Comparison of ENCODE assay signal across 14 cellular contexts in the genomic region with DNA sequence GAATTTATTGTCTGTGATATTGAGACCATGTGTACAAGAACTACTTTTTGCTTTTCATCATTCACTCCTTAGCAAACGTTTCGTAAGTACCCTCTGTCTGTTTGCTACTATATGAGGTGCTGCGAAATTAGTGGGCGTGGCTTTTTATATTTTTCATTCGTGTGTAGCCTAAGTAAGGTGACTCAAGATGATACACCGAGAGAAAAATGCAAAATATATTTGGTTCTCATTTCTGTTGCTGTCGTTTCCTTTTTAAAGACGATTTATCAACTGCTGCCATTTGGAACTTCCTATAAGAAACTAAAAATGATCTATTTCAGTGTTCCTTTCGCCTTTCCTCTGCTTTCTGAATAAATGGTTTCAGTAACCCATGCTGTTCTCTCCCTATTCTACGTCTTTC.
DNase-seq lines count a peak whose midpoint lies in the region; ATAC-seq lines count a peak whose summit lies in the region.
"Had no signal": no experiment of that assay in that cellular context is flagged by ENCODE, and none has a peak within 500 bp of the region (broad histone marks: within the 10 kb centered on the region; RNA-seq: fewer than 3 reads in every experiment).

No MANE protein-coding gene starts in this region.

- H3K4me1 Mint-ChIP-seq in activated naive CD8-positive, alpha-beta T cell treated with anti-CD3 and anti-CD28 coated beads, Interleukin-2, amount 50 U/mL, for 24 hours, result no peaks in the 10 kb centered on the region
- H3K4me1 Mint-ChIP-seq in activated naive CD8-positive, alpha-beta T cell treated with anti-CD3 and anti-CD28 coated beads for 36 hours, result peaks cover 4% of the 10 kb centered on the region
- H3K4me1 Mint-ChIP-seq in stimulated activated memory B cell treated with anti-CD40 and anti-IgM and Interleukin-4, amounts not matched to agents 10 μg/mL and 1 μg/mL and 100 μg/mL, for 72 hours, result peaks cover 57% of the 10 kb centered on the region
- H3K4me1 Mint-ChIP-seq in activated naive CD4-positive, alpha-beta T cell treated with anti-CD3 and anti-CD28 coated beads for 36 hours (ENCODE audit: low read depth), result no peaks in the 10 kb centered on the region

- intact Hi-C loops in activated naive CD4-positive, alpha-beta T cell treated with anti-CD3 and anti-CD28 coated beads for 36 hours (cut with micrococcal nuclease), result no loop called here
- intact Hi-C loops in head of caudate nucleus (cut with DNase I), result no loop called here

- no peak overlapping the region for H3K4me3 Mint-ChIP-seq in activated naive CD8-positive, alpha-beta T cell treated with anti-CD3 and anti-CD28 coated beads, Interleukin-2, amount 50 U/mL, for 24 hours
- no peak overlapping the region for H3K4me3 Mint-ChIP-seq in activated naive CD8-positive, alpha-beta T cell treated with anti-CD3 and anti-CD28 coated beads for 36 hours
- H3K4me3 Mint-ChIP-seq in stimulated activated memory B cell treated with anti-CD40 and anti-IgM and Interleukin-4, amounts not matched to agents 10 μg/mL and 1 μg/mL and 100 μg/mL, for 72 hours, result peak overlapping the region; percentile 21
- H3K4me3 Mint-ChIP-seq in activated naive CD4-positive, alpha-beta T cell treated with anti-CD3 and anti-CD28 coated beads for 36 hours, result no peak overlapping the region

- CTCF ChIA-PET in activated naive CD4-positive, alpha-beta T cell treated with anti-CD3 and anti-CD28 coated beads for 36 hours (lab: Charles Lee), result no interaction called here

- H3K27ac Mint-ChIP-seq in activated naive CD8-positive, alpha-beta T cell treated with anti-CD3 and anti-CD28 coated beads, Interleukin-2, amount 50 U/mL, for 24 hours, result peak overlapping the region; percentile 45
- H3K27ac Mint-ChIP-seq in activated naive CD8-positive, alpha-beta T cell treated with anti-CD3 and anti-CD28 coated beads for 36 hours, result no peak overlapping the region
- H3K27ac Mint-ChIP-seq in stimulated activated memory B cell treated with anti-CD40 and anti-IgM and Interleukin-4, amounts not matched to agents 10 μg/mL and 1 μg/mL and 100 μg/mL, for 72 hours, result peak overlapping the region; percentile 61
- no peak overlapping the region for H3K27ac Mint-ChIP-seq in activated naive CD4-positive, alpha-beta T cell treated with anti-CD3 and anti-CD28 coated beads for 36 hours

- no peak for ATAC-seq in activated naive CD8-positive, alpha-beta T cell treated with anti-CD3 and anti-CD28 coated beads, Interleukin-2, amount 50 U/mL, for 24 hours
- ATAC-seq in HG02588 (IDR thresholded peaks at IDR 0.05; ENCODE audit: unreplicated experiment) (peak; percentile 50), GM21529 (IDR thresholded peaks at IDR 0.05; ENCODE audit: unreplicated experiment) (no peak)
- ATAC-seq in stimulated activated memory B cell treated with anti-CD40 and anti-IgM and Interleukin-4, amounts not matched to agents 10 μg/mL and 1 μg/mL and 100 μg/mL, for 72 hours, result peak; percentile 70
- ATAC-seq: body of pancreas had no signal

- H3K9me3 Mint-ChIP-seq in activated naive CD8-positive, alpha-beta T cell treated with anti-CD3 and anti-CD28 coated beads, Interleukin-2, amount 50 U/mL, for 24 hours, result peaks cover 11% of the 10 kb centered on the region
- peaks cover 10% of the 10 kb centered on the region for H3K9me3 Mint-ChIP-seq in activated naive CD8-positive, alpha-beta T cell treated with anti-CD3 and anti-CD28 coated beads for 36 hours
- H3K9me3 Mint-ChIP-seq in stimulated activated memory B cell treated with anti-CD40 and anti-IgM and Interleukin-4, amounts not matched to agents 10 μg/mL and 1 μg/mL and 100 μg/mL, for 72 hours, result peaks cover 10% of the 10 kb centered on the region
- H3K9me3 Mint-ChIP-seq in activated naive CD4-positive, alpha-beta T cell treated with anti-CD3 and anti-CD28 coated beads for 36 hours, result peaks cover 6% of the 10 kb centered on the region

- no peak for DNase-seq in activated naive CD8-positive, alpha-beta T cell treated with anti-CD3 and anti-CD28 coated beads, Interleukin-2, amount 50 U/mL, for 24 hours
- DNase-seq in activated naive CD8-positive, alpha-beta T cell treated with anti-CD3 and anti-CD28 coated beads for 36 hours, result no peak
- peak; percentile 8 to 47 for DNase-seq in NOMO-1 (lab: John Stamatoyannopoulos, UW; ENCODE audit: unreplicated experiment in 2 of 2)
- no peak for DNase-seq in activated naive CD4-positive, alpha-beta T cell treated with anti-CD3 and anti-CD28 coated beads for 36 hours
- DNase-seq in head of caudate nucleus, result no peak
- DNase-seq: 8988T; activated gamma-delta T cell; body of pancreas; effector memory CD4-positive, alpha-beta T cell; HCEC 1CT; NCI-H510A had no signal

- H3K27me3 Mint-ChIP-seq in activated naive CD8-positive, alpha-beta T cell treated with anti-CD3 and anti-CD28 coated beads, Interleukin-2, amount 50 U/mL, for 24 hours, result no peaks in the 10 kb centered on the region
- H3K27me3 Mint-ChIP-seq in activated naive CD8-positive, alpha-beta T cell treated with anti-CD3 and anti-CD28 coated beads for 36 hours, result no peaks in the 10 kb centered on the region
- H3K27me3 Mint-ChIP-seq in stimulated activated memory B cell treated with anti-CD40 and anti-IgM and Interleukin-4, amounts not matched to agents 10 μg/mL and 1 μg/mL and 100 μg/mL, for 72 hours, result no peaks in the 10 kb centered on the region
- H3K27me3 Mint-ChIP-seq in activated naive CD4-positive, alpha-beta T cell treated with anti-CD3 and anti-CD28 coated beads for 36 hours (ENCODE audit: low read depth), result no peaks in the 10 kb centered on the region

- peaks cover 39% of the 10 kb centered on the region for H3K36me3 Mint-ChIP-seq in activated naive CD8-positive, alpha-beta T cell treated with anti-CD3 and anti-CD28 coated beads, Interleukin-2, amount 50 U/mL, for 24 hours (ENCODE audit: low read depth)
- H3K36me3 Mint-ChIP-seq in activated naive CD8-positive, alpha-beta T cell treated with anti-CD3 and anti-CD28 coated beads for 36 hours, result peaks cover 27% of the 10 kb centered on the region
- peaks cover 53% of the 10 kb centered on the region for H3K36me3 Mint-ChIP-seq in stimulated activated memory B cell treated with anti-CD40 and anti-IgM and Interleukin-4, amounts not matched to agents 10 μg/mL and 1 μg/mL and 100 μg/mL, for 72 hours
- peaks cover 19% of the 10 kb centered on the region for H3K36me3 Mint-ChIP-seq in activated naive CD4-positive, alpha-beta T cell treated with anti-CD3 and anti-CD28 coated beads for 36 hours (ENCODE audit: low read depth)

Comparison
In these comparisons a context has a peak if more than half of its experiments do, and no peak if none do; other contexts are left out.
1. H3K27ac Mint-ChIP-seq: peak in activated naive CD8-positive, alpha-beta T cell treated with anti-CD3 and anti-CD28 coated beads, Interleukin-2, amount 50 U/mL, for 24 hours (single experiment) and stimulated activated memory B cell treated with anti-CD40 and anti-IgM and Interleukin-4, amounts not matched to agents 10 μg/mL and 1 μg/mL and 100 μg/mL, for 72 hours (single experiment); none in activated naive CD8-positive, alpha-beta T cell treated with anti-CD3 and anti-CD28 coated beads for 36 hours (single experiment) and activated naive CD4-positive, alpha-beta T cell treated with anti-CD3 and anti-CD28 coated beads for 36 hours (single experiment).
2. ATAC-seq: peak in HG02588 (single experiment) and stimulated activated memory B cell treated with anti-CD40 and anti-IgM and Interleukin-4, amounts not matched to agents 10 μg/mL and 1 μg/mL and 100 μg/mL, for 72 hours (single experiment); none in activated naive CD8-positive, alpha-beta T cell treated with anti-CD3 and anti-CD28 coated beads, Interleukin-2, amount 50 U/mL, for 24 hours (single experiment) and GM21529 (single experiment).
3. DNase-seq: peak in NOMO-1 (2 of 2); none in activated naive CD8-positive, alpha-beta T cell treated with anti-CD3 and anti-CD28 coated beads, Interleukin-2, amount 50 U/mL, for 24 hours (single experiment), activated naive CD8-positive, alpha-beta T cell treated with anti-CD3 and anti-CD28 coated beads for 36 hours (single experiment), activated naive CD4-positive, alpha-beta T cell treated with anti-CD3 and anti-CD28 coated beads for 36 hours (single experiment) and head of caudate nucleus (0 of 42).